Comparison of ENCODE assay signal across 20 cellular contexts in the genomic region with DNA sequence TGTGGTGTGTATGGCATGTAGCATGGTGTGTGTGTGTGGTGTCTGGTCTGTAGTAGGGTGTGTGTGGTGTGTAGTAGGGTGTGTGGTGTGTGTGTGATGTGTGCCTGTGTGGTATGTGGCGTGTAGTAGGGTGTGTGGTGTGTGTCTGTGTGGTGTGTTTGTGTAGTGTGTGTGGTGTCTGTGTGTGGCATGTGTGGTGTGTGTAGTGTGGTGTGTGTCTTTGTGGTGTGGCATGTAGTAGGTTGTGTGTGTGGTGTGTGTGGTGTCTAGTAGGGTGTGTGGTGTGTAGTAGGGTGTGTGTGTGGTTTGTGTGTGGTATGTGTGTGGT.
DNase-seq lines count a peak whose midpoint lies in the region; ATAC-seq and TF ChIP-seq lines count a peak whose summit lies in the region.
"Had no signal": no experiment of that assay in that cellular context is flagged by ENCODE, and none has a peak within 500 bp of the region (broad histone marks: within the 10 kb centered on the region; RNA-seq: fewer than 3 reads in every experiment).

No MANE protein-coding gene starts in this region.

- no peak for TF ChIP-seq EP300 in esophagus muscularis mucosa (IDR thresholded peaks at IDR 0.05)

- H3K36me3 Mint-ChIP-seq in activated naive CD4-positive, alpha-beta T cell treated with anti-CD3 and anti-CD28 coated beads, Interleukin-2, amount 10 ng/mL, durations not matched to agents 7 days and 5 days = no peaks in the 10 kb centered on the region
- H3K36me3 Mint-ChIP-seq: activated naive CD8-positive, alpha-beta T cell; immature natural killer cell; naive thymus-derived CD4-positive, alpha-beta T cell had no signal

- peaks cover 47% of the 10 kb centered on the region for H3K27me3 Mint-ChIP-seq in activated naive CD4-positive, alpha-beta T cell treated with anti-CD3 and anti-CD28 coated beads, Interleukin-2, amount 10 ng/mL, durations not matched to agents 7 days and 5 days

- 41% methylated on average over 1 of the region's 1 CpG for WGBS in esophagus muscularis mucosa

- CTCF ChIA-PET in GM10248 (lab: Yijun Ruan, JAX) = interaction anchor here (1.2 to 2.3 kb wide), 5 partner anchors 8 to 164 kb away, joined by 3 to 9 read pairs (median 5); no protein-coding TSS in a partner anchor
- CTCF ChIA-PET in activated naive CD4-positive, alpha-beta T cell treated with anti-CD3 and anti-CD28 coated beads, Interleukin-2, amount 10 ng/mL, durations not matched to agents 7 days and 5 days (lab: Charles Lee) = interaction anchor here (0.8 to 1.9 kb wide), 2 partner anchors 38 to 63 kb away, joined by 3 to 4 read pairs; no protein-coding TSS in a partner anchor

- intact Hi-C loops in posterior vena cava (cut with DNase I) = loop anchor here in 1 of 2 donors (10.0 kb wide), 1 partner anchor 160 kb away; no protein-coding TSS in a partner anchor
- intact Hi-C loops in esophagus muscularis mucosa (cut with DNase I) = loop anchor here (10.0 kb wide), 1 partner anchor 280 kb away; the partner anchor contains the start of genes PPP1R12B and UBE2T
- intact Hi-C loops in vagina (cut with DNase I) = no loop called here

- peaks cover 20 to 25% (median 21%) of the 10 kb centered on the region in 4 donors for H3K4me1 ChIP-seq in esophagus muscularis mucosa
- H3K4me1 ChIP-seq in vagina = peaks cover 8% of the 10 kb centered on the region
- H3K4me1 ChIP-seq: parathyroid adenoma had no signal

- no peak for TF ChIP-seq POLR2A in erythroblast (IDR thresholded peaks at IDR 0.05; ENCODE audit: low read length)
- no peak for TF ChIP-seq POLR2A in esophagus muscularis mucosa (IDR thresholded peaks at IDR 0.05; ENCODE audit: low read depth)
- TF ChIP-seq POLR2A in vagina (IDR thresholded peaks at IDR 0.05) = no peak

- H3K9me3 Mint-ChIP-seq in activated naive CD4-positive, alpha-beta T cell treated with anti-CD3 and anti-CD28 coated beads, Interleukin-2, amount 10 ng/mL, durations not matched to agents 7 days and 5 days = no peaks in the 10 kb centered on the region
- H3K9me3 Mint-ChIP-seq: activated T-cell treated with anti-CD3 and anti-CD28 coated beads, Interleukin-2, amount 50 U/mL, for 72 hours; immature natural killer cell; T-helper 1 cell treated with Interleukin-12 subunit alpha and Interleukin-12 subunit beta and Interleukin-4 antibody, amounts not matched to agents 30 μg/mL and 1 μg/mL, for 36 hours had no signal

- H3K36me3 ChIP-seq in esophagus muscularis mucosa (no peaks in the 10 kb centered on the region), vagina (no peaks in the 10 kb centered on the region)
- H3K36me3 ChIP-seq: heart left ventricle had no signal

- H3K27ac ChIP-seq in esophagus muscularis mucosa (replicated peaks in 1 of 4) = no peak overlapping the region
- no peak overlapping the region for H3K27ac ChIP-seq in vagina
- H3K27ac ChIP-seq: GM23248, heart left ventricle, parathyroid adenoma, skin epidermis had no signal

- no peak overlapping the region for H3K4me3 ChIP-seq in Jurkat, Clone E6-1 (ENCODE audit: low read length)
- H3K4me3 ChIP-seq in esophagus muscularis mucosa = no peak overlapping the region
- no peak overlapping the region for H3K4me3 ChIP-seq in vagina
- H3K4me3 ChIP-seq: GM23248, heart left ventricle, skin epidermis had no signal

- H3K4me3 Mint-ChIP-seq in activated naive CD4-positive, alpha-beta T cell treated with anti-CD3 and anti-CD28 coated beads, Interleukin-2, amount 10 ng/mL, durations not matched to agents 7 days and 5 days = no peak overlapping the region
- H3K4me3 Mint-ChIP-seq: activated naive CD8-positive, alpha-beta T cell; activated T-cell treated with anti-CD3 and anti-CD28 coated beads, Interleukin-2, amount 50 U/mL, for 72 hours; B cell; immature natural killer cell; naive thymus-derived CD4-positive, alpha-beta T cell; T-helper 1 cell treated with Interleukin-12 subunit alpha and Interleukin-12 subunit beta and Interleukin-4 antibody, amounts not matched to agents 30 μg/mL and 1 μg/mL, for 36 hours had no signal

- ATAC-seq in GM21381 (IDR thresholded peaks at IDR 0.05; ENCODE audit: unreplicated experiment) = no peak

- DNase-seq in GM10248 (ENCODE audit: extremely low spot score) (peak; percentile 32), erythroblast (lab: John Stamatoyannopoulos, UW) (peak; percentile 35 to 51), posterior vena cava (ENCODE audit: low spot score) (peak; percentile 46), esophagus muscularis mucosa (ENCODE audit: extremely low spot score) (no peak), vagina (ENCODE audit: extremely low spot score in 2 of 2) (no peak)
- peak; percentile 18 for DNase-seq in Jurkat, Clone E6-1 (ENCODE audit: low read depth, low spot score)
- no peak for DNase-seq in activated naive CD4-positive, alpha-beta T cell treated with anti-CD3 and anti-CD28 coated beads, Interleukin-2, amount 10 ng/mL, durations not matched to agents 7 days and 5 days
- DNase-seq: KG1, NCI-H2107 had no signal

- POLR2A ChIA-PET in GM10248 (lab: Yijun Ruan, JAX) = no interaction called here

- peaks cover 20% of the 10 kb centered on the region for H3K4me1 Mint-ChIP-seq in activated naive CD4-positive, alpha-beta T cell treated with anti-CD3 and anti-CD28 coated beads, Interleukin-2, amount 10 ng/mL, durations not matched to agents 7 days and 5 days

- H3K9me3 ChIP-seq in esophagus muscularis mucosa (no peaks in the 10 kb centered on the region), vagina (no peaks in the 10 kb centered on the region)
- H3K9me3 ChIP-seq: heart left ventricle had no signal

- TF ChIP-seq CTCF in GM10248 (IDR thresholded peaks at IDR 0.05; ENCODE audit: control extremely low read depth, extremely low read depth, low read depth, missing control alignments) (no peak), esophagus muscularis mucosa (IDR thresholded peaks at IDR 0.05) (no peak), vagina (IDR thresholded peaks at IDR 0.05) (no peak)

- H3K27ac Mint-ChIP-seq in activated naive CD4-positive, alpha-beta T cell treated with anti-CD3 and anti-CD28 coated beads, Interleukin-2, amount 10 ng/mL, durations not matched to agents 7 days and 5 days = no peak overlapping the region
- H3K27ac Mint-ChIP-seq: activated naive CD8-positive, alpha-beta T cell; activated T-cell treated with anti-CD3 and anti-CD28 coated beads, Interleukin-2, amount 50 U/mL, for 72 hours; B cell; immature natural killer cell; naive thymus-derived CD4-positive, alpha-beta T cell; T-helper 1 cell treated with Interleukin-12 subunit alpha and Interleukin-12 subunit beta and Interleukin-4 antibody, amounts not matched to agents 30 μg/mL and 1 μg/mL, for 36 hours had no signal

- H3K27me3 ChIP-seq in esophagus muscularis mucosa (peaks cover 0 to 12% (median 0%) of the 10 kb centered on the region in 4 donors), vagina (no peaks in the 10 kb centered on the region)

Comparison
In these comparisons a context has a peak if more than half of its experiments do, and no peak if none do; other contexts are left out.
1. DNase-seq: peak in GM10248 (single experiment), Jurkat, Clone E6-1 (single experiment), erythroblast (2 of 2) and posterior vena cava (single experiment); none in esophagus muscularis mucosa (single experiment), activated naive CD4-positive, alpha-beta T cell treated with anti-CD3 and anti-CD28 coated beads, Interleukin-2, amount 10 ng/mL, durations not matched to agents 7 days and 5 days (single experiment) and vagina (0 of 2).